In the genomic region with DNA sequence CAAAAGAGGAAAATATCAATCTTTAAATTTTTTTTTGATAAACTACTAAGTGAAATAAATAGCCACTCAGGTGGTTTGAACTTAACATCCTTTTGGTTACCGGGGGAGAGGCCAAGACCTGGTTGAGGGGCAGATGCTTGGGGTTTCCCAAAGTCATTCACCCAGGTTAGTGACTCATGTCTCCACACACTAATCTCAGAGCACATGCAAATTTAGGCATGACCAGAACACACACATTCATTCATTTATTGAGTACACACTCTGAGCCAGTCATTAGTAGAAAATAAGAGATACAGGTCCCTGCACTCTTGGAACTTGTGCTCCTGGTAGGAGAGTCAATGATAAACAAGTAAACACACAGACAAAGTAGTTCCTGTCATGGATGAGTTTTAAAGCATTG, we compare ENCODE assay signal across 1 cellular context.
TF ChIP-seq lines count a peak whose summit lies in the region.

No MANE protein-coding gene starts in this region.

TF ChIP-seq in HepG2, 621 proteins besides CTCF, POLR2A, EP300 and RAD21:
- TF ChIP-seq KLF12 (CRISPR knock-in tag; IDR thresholded peaks at IDR 0.05; ENCODE audit: borderline replicate concordance), result no peak
- TF ChIP-seq XRCC5 (optimal IDR thresholded peaks at IDR 0.05; ENCODE audit: low read length), result no peak
- TF ChIP-seq ZSCAN12 (CRISPR knock-in tag; IDR thresholded peaks at IDR 0.05), result no peak
- no peak for TF ChIP-seq SP1 (IDR thresholded peaks at IDR 0.05)
- no peak for TF ChIP-seq SP1 (CRISPR knock-in tag; IDR thresholded peaks at IDR 0.05)
- no peak for TF ChIP-seq ZFAT (CRISPR knock-in tag; conservative IDR thresholded peaks at IDR 0.05)
- no peak for TF ChIP-seq ZNF552 (CRISPR knock-in tag; IDR thresholded peaks at IDR 0.05; ENCODE audit: borderline replicate concordance)
- no peak for TF ChIP-seq AGO1 (IDR thresholded peaks at IDR 0.05; ENCODE audit: low read depth, low read length, poor library complexity, severe bottlenecking)
